Comparison of ENCODE assay signal across 1 cellular context in genomic region chr17:76597156-76598003, GRCh38.
TF ChIP-seq lines count a peak whose summit lies in the region.

No MANE protein-coding gene starts in this region.

TF ChIP-seq in GM12878, 131 proteins besides CTCF, POLR2A, EP300 and RAD21 (continued from another document):
- TF ChIP-seq RELB (IDR thresholded peaks at IDR 0.05; ENCODE audit: low read depth): peak; percentile 58; the same call in 1 of the 2 replicates
- TF ChIP-seq TCF3 (IDR thresholded peaks at IDR 0.05; ENCODE audit: borderline replicate concordance, insufficient read depth, low read depth, low read length): no peak
- no peak for TF ChIP-seq PAX8 (IDR thresholded peaks at IDR 0.05)
- TF ChIP-seq ZBTB33 (IDR thresholded peaks at IDR 0.05): no peak
- TF ChIP-seq RFX5 (IDR thresholded peaks at IDR 0.05; ENCODE audit: low read depth, low read length): no peak
- TF ChIP-seq ZBED1 (IDR thresholded peaks at IDR 0.05; ENCODE audit: borderline replicate concordance): no peak
- no peak for TF ChIP-seq HSF1 (IDR thresholded peaks at IDR 0.05; ENCODE audit: low read depth, low read length)
- no peak for TF ChIP-seq USF1 (IDR thresholded peaks at IDR 0.05; ENCODE audit: borderline replicate concordance, extremely low read length, insufficient read depth, low read depth, low read length)
- no peak for TF ChIP-seq BRCA1 (IDR thresholded peaks at IDR 0.05; ENCODE audit: low read depth, low read length)
- peak; percentile 84 for TF ChIP-seq RAD51 (IDR thresholded peaks at IDR 0.05)
- TF ChIP-seq ZNF207 (IDR thresholded peaks at IDR 0.05; ENCODE audit: borderline replicate concordance): no peak
- no peak for TF ChIP-seq NFYA (IDR thresholded peaks at IDR 0.05; ENCODE audit: borderline replicate concordance, low read depth, low read length)
- TF ChIP-seq ZNF384 (IDR thresholded peaks at IDR 0.05; ENCODE audit: borderline replicate concordance, low read depth, low read length): no peak
- TF ChIP-seq FOXK2 (IDR thresholded peaks at IDR 0.05): no peak
- no peak; the same call in 1 of the 2 replicates for TF ChIP-seq USF2 (IDR thresholded peaks at IDR 0.05; ENCODE audit: borderline replicate concordance, low read depth, low read length)
- TF ChIP-seq MAX (IDR thresholded peaks at IDR 0.05; ENCODE audit: low read depth, low read length): no peak
- TF ChIP-seq MYB (IDR thresholded peaks at IDR 0.05; ENCODE audit: borderline replicate concordance, low read depth, low read length): no peak
- no peak; the same call in 1 of the 2 replicates for TF ChIP-seq CHD1 (IDR thresholded peaks at IDR 0.05; ENCODE audit: low read depth, low read length)
- no peak for TF ChIP-seq ZNF592 (IDR thresholded peaks at IDR 0.05)
- no peak for TF ChIP-seq BCL11A (IDR thresholded peaks at IDR 0.05; ENCODE audit: low read depth, low read length)
- peak; percentile 37 for TF ChIP-seq RELA (IDR thresholded peaks at IDR 0.05; ENCODE audit: borderline replicate concordance, partially characterized antibody)
TF ChIP-seq in GM12878: peak in this region for 20.
